ENCODE assay signal across 8 cellular contexts in genomic region chr19:39412867-39413268, GRCh38. TPM values are rescaled to one million over a fixed set of nuclear protein-coding genes. Genes with fewer than 3 reads are reported as not detected.
DNase-seq lines count a peak whose midpoint lies in the region; ATAC-seq and TF ChIP-seq lines count a peak whose summit lies in the region.

No MANE protein-coding gene starts in this region.

- H3K9me3 Mint-ChIP-seq in T-helper 1 cell treated with Interleukin-12 subunit alpha and Interleukin-12 subunit beta and Interleukin-4 antibody, amounts not matched to agents 30 μg/mL and 1 μg/mL, for 36 hours: no peaks in the 10 kb centered on the region
- no peaks in the 10 kb centered on the region for H3K9me3 Mint-ChIP-seq in activated naive CD8-positive, alpha-beta T cell treated with anti-CD3 and anti-CD28 coated beads for 36 hours

- H3K4me1 Mint-ChIP-seq in T-helper 1 cell treated with Interleukin-12 subunit alpha and Interleukin-12 subunit beta and Interleukin-4 antibody, amounts not matched to agents 30 μg/mL and 1 μg/mL, for 36 hours (ENCODE audit: low read depth): peaks cover 38% of the 10 kb centered on the region
- H3K4me1 Mint-ChIP-seq in activated naive CD8-positive, alpha-beta T cell treated with anti-CD3 and anti-CD28 coated beads for 36 hours: peaks cover 34% of the 10 kb centered on the region

- no peaks in the 10 kb centered on the region for H3K9me3 ChIP-seq in suprapubic skin

- peak overlapping the region; percentile 81 for H3K27ac ChIP-seq in suprapubic skin

- WGBS in suprapubic skin: 3% methylated on average over 7 of the region's 23 CpGs

- in situ Hi-C loops in GM13976 (cut with MboI; ENCODE audit: low sequenced_read_pairs, unreplicated experiment): no loop called here

- peaks cover 45% of the 10 kb centered on the region for H3K4me1 ChIP-seq in suprapubic skin

- H3K27me3 Mint-ChIP-seq in T-helper 1 cell treated with Interleukin-12 subunit alpha and Interleukin-12 subunit beta and Interleukin-4 antibody, amounts not matched to agents 30 μg/mL and 1 μg/mL, for 36 hours (ENCODE audit: low read depth): no peaks in the 10 kb centered on the region
- H3K27me3 Mint-ChIP-seq in activated naive CD8-positive, alpha-beta T cell treated with anti-CD3 and anti-CD28 coated beads for 36 hours: peaks cover 4% of the 10 kb centered on the region

- ATAC-seq in GM21367 (IDR thresholded peaks at IDR 0.05; ENCODE audit: unreplicated experiment): no peak

- H3K27me3 ChIP-seq in kidney epithelial cell (ENCODE audit: control insufficient read depth, insufficient read depth, low read length) (no peaks in the 10 kb centered on the region), suprapubic skin (no peaks in the 10 kb centered on the region)

- TF ChIP-seq POLR2A in suprapubic skin (IDR thresholded peaks at IDR 0.05): no peak

- TF ChIP-seq CTCF in kidney epithelial cell (IDR thresholded peaks at IDR 0.05; ENCODE audit: insufficient read depth, low read length, poor library complexity, severe bottlenecking): no peak
- TF ChIP-seq CTCF in suprapubic skin (IDR thresholded peaks at IDR 0.05): no peak
- TF ChIP-seq CTCF in GM13976 (IDR thresholded peaks at IDR 0.05; ENCODE audit: borderline replicate concordance, control extremely low read depth, extremely low read depth, insufficient read depth, missing control alignments): no peak

- no peak for TF ChIP-seq EP300 in suprapubic skin (IDR thresholded peaks at IDR 0.05)

- peaks cover 22% of the 10 kb centered on the region for H3K36me3 Mint-ChIP-seq in T-helper 1 cell treated with Interleukin-12 subunit alpha and Interleukin-12 subunit beta and Interleukin-4 antibody, amounts not matched to agents 30 μg/mL and 1 μg/mL, for 36 hours (ENCODE audit: low read depth)
- peaks cover 13% of the 10 kb centered on the region for H3K36me3 Mint-ChIP-seq in activated naive CD8-positive, alpha-beta T cell treated with anti-CD3 and anti-CD28 coated beads for 36 hours

- H3K4me3 ChIP-seq in kidney epithelial cell (ENCODE audit: low read depth, low read length): peak overlapping the region; percentile 96
- H3K4me3 ChIP-seq in suprapubic skin: peak overlapping the region; percentile 93

- peak overlapping the region; percentile 69 for H3K27ac Mint-ChIP-seq in T-helper 1 cell treated with Interleukin-12 subunit alpha and Interleukin-12 subunit beta and Interleukin-4 antibody, amounts not matched to agents 30 μg/mL and 1 μg/mL, for 36 hours
- peak overlapping the region; percentile 69 for H3K27ac Mint-ChIP-seq in activated naive CD8-positive, alpha-beta T cell treated with anti-CD3 and anti-CD28 coated beads for 36 hours

- H3K36me3 ChIP-seq in kidney epithelial cell (ENCODE audit: control insufficient read depth, insufficient read depth, low read length) (peaks cover 2% of the 10 kb centered on the region), suprapubic skin (peaks cover 19% of the 10 kb centered on the region)

- peak overlapping the region; percentile 78 for H3K4me3 Mint-ChIP-seq in T-helper 1 cell treated with Interleukin-12 subunit alpha and Interleukin-12 subunit beta and Interleukin-4 antibody, amounts not matched to agents 30 μg/mL and 1 μg/mL, for 36 hours
- peak overlapping the region; percentile 82 for H3K4me3 Mint-ChIP-seq in activated naive CD8-positive, alpha-beta T cell treated with anti-CD3 and anti-CD28 coated beads for 36 hours

- no peak for DNase-seq in T-helper 1 cell
- no peak for DNase-seq in activated naive CD8-positive, alpha-beta T cell treated with anti-CD3 and anti-CD28 coated beads for 36 hours
- DNase-seq in kidney epithelial cell (ENCODE audit: low read depth): no peak
- DNase-seq in suprapubic skin (ENCODE audit: low spot score in 2 of 2): no peak
- DNase-seq in hepatic stellate cell (ENCODE audit: low spot score): no peak
- no peak for DNase-seq in GM13976 (ENCODE audit: low spot score)

RNA-seq across cellular contexts. Expression of gene PLEKHG2, which starts 0.4 kb away (rescaled TPM):
- 10 to 100 TPM; 29.1 to 40.0 TPM for total RNA-seq in activated naive CD8-positive, alpha-beta T cell treated with anti-CD3 and anti-CD28 coated beads for 36 hours
- 22.8 and 46.9 TPM in 2 replicates for total RNA-seq in kidney epithelial cell
- total RNA-seq in suprapubic skin: 10 to 100 TPM in 1 of 4 donors, 1 to 10 TPM in 3; 6.4 to 29.9 (median 7.7) TPM

RNA-seq across cellular contexts. Expression of gene ZFP36, which starts 6.2 kb away (rescaled TPM):
- 10 to 100 TPM; 15.5 to 15.6 TPM for total RNA-seq in activated naive CD8-positive, alpha-beta T cell treated with anti-CD3 and anti-CD28 coated beads for 36 hours
- total RNA-seq in kidney epithelial cell: 7.5 and 12.4 TPM in 2 replicates
- 100 to 1,000 TPM; 426 to 850 (median 540) TPM for total RNA-seq in suprapubic skin

RNA-seq across cellular contexts. Expression of gene MED29, which starts 21.7 kb away (rescaled TPM):
- 10 to 100 TPM; 23.3 to 26.8 TPM for total RNA-seq in activated naive CD8-positive, alpha-beta T cell treated with anti-CD3 and anti-CD28 coated beads for 36 hours
- total RNA-seq in kidney epithelial cell (22.8 and 28.6 TPM in 2 replicates), suprapubic skin (10 to 100 TPM; 36.3 to 57.8 (median 48.0) TPM)

RNA-seq across cellular contexts. Expression of gene PAF1, which starts 22.0 kb away (rescaled TPM):
- 10 to 100 TPM; 43.6 to 44.0 TPM for total RNA-seq in activated naive CD8-positive, alpha-beta T cell treated with anti-CD3 and anti-CD28 coated beads for 36 hours
- total RNA-seq in kidney epithelial cell (37.8 and 44.6 TPM in 2 replicates), suprapubic skin (10 to 100 TPM; 24.8 to 42.4 (median 35.4) TPM)

RNA-seq across cellular contexts. Expression of gene RPS16, which starts 22.9 kb away (rescaled TPM):
- total RNA-seq in activated naive CD8-positive, alpha-beta T cell treated with anti-CD3 and anti-CD28 coated beads for 36 hours: 1,000 to 10,000 TPM; 3,164 to 3,181 TPM
- total RNA-seq in kidney epithelial cell: 1,721 and 2,288 TPM in 2 replicates
- total RNA-seq in suprapubic skin: 1,000 to 10,000 TPM; 1,096 to 2,035 (median 1,787) TPM

Comparison
In these comparisons a context has a peak if more than half of its experiments do, and no peak if none do; other contexts are left out.
1. RNA of gene ZFP36, which starts 6.2 kb away (total RNA-seq): 426 to 850 TPM in suprapubic skin; 15.5 to 15.6 TPM in activated naive CD8-positive, alpha-beta T cell treated with anti-CD3 and anti-CD28 coated beads for 36 hours and 7.5 to 12.4 TPM in kidney epithelial cell; every median in the first group is over 10 times any median in the second.